In the genomic region with DNA sequence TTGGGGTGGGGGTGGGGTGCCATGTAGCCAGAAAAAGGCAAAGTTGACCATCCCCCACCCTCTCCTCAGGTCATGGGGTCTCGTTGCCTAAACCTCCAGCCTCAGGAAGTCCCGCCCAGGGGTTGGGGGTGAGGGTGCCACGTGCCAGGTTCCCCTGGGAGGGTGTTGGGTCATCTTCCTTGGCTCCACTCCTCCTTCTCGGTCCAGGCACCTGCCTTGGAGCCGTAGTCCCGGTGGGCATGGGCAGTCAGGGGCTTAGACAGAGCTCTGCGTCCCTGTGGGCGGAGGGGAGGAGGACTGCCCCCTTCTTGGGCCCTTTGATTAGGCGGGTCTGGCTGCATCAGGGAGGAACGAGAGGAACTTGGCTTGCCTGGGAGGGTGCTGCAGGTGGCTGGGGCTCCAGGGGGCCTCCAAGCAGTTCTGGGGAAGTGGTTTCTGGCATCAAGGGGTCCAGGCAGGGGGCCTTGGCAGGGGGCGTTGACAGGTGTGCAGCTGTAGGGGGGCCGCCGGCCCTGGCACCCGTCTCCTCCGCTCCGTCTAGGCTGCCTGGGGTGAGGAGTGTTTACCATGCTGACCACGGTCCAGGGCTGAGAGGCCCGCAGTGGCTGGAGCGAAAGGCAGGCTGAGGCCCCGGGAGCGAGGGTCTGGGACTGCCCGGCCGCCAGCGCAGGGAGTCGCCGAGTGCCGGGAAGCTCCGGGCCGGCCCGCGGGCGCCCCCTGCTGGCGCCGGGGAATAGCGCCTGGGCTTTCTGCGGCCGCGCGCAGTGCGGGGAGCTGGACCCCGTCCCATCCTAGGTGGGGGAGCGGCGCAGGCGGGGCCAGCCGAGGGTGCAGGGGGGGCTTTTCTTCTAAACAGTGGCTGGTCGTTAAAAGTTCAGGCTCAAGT, we compare ENCODE assay signal across 1 cellular context.
TF ChIP-seq lines count a peak whose summit lies in the region.

No MANE protein-coding gene starts in this region.

TF ChIP-seq in IMR-90, 13 proteins besides CTCF, POLR2A, EP300 and RAD21:
- TF ChIP-seq BHLHE40 (IDR thresholded peaks at IDR 0.05; ENCODE audit: low read depth, low read length): no peak; the same call in 1 of the 2 replicates
- TF ChIP-seq CEBPB (IDR thresholded peaks at IDR 0.05; ENCODE audit: low read depth, low read length): peak; percentile 8; the same call in 1 of the 2 replicates
- TF ChIP-seq SMC3 (IDR thresholded peaks at IDR 0.05; ENCODE audit: low read depth, low read length): peak; percentile 78
- TF ChIP-seq CHD1 (IDR thresholded peaks at IDR 0.05; ENCODE audit: low read depth, low read length): no peak
- peak; percentile 54; the same call in 1 of the 2 replicates for TF ChIP-seq MXI1 (IDR thresholded peaks at IDR 0.05; ENCODE audit: borderline replicate concordance, low read depth, low read length)
TF ChIP-seq in IMR-90: peak in this region for 3.
